ENCODE assay signal across 8 cellular contexts in genomic region chr5:118199801-118200200, GRCh38.
"Had no signal": no experiment of that assay in that cellular context is flagged by ENCODE, and none has a peak within 500 bp of the region (broad histone marks: within the 10 kb centered on the region; RNA-seq: fewer than 3 reads in every experiment).

No MANE protein-coding gene starts in this region.

- DNase-seq: IMR-90, KBM-7, KG1 had no signal

- H3K36me3 Mint-ChIP-seq: IgD-negative memory B cell had no signal

- H3K27ac ChIP-seq: HL-60, KMS-11 had no signal

- H3K4me2 ChIP-seq: KMS-11 had no signal

- H3K4me1 Mint-ChIP-seq: IgD-negative memory B cell had no signal

- ATAC-seq: HepG2, K562 had no signal

- H3K4me3 Mint-ChIP-seq: IgD-negative memory B cell had no signal

- H3K4me3 ChIP-seq: K562 had no signal

- H3K27me3 Mint-ChIP-seq: IgD-negative memory B cell had no signal

- H3K27ac Mint-ChIP-seq: IgD-negative memory B cell had no signal
